9 cellular contexts compared by ENCODE assay signal in genomic region chrX:18873189-18873791, GRCh38.
A peak's percentile ranks its signal among the peaks of the same experiment; 100 is the strongest.
DNase-seq lines count a peak whose midpoint lies in the region; ATAC-seq and TF ChIP-seq lines count a peak whose summit lies in the region.
"Had no signal": no experiment of that assay in that cellular context is flagged by ENCODE, and none has a peak within 500 bp of the region (broad histone marks: within the 10 kb centered on the region; RNA-seq: fewer than 3 reads in every experiment).

No MANE protein-coding gene starts in this region.

- H3K27ac ChIP-seq in CD8-positive, alpha-beta memory T cell (ENCODE audit: low read depth, low read length): no peak overlapping the region
- no peak overlapping the region for H3K27ac ChIP-seq in osteoblast (ENCODE audit: low read depth, low read length)
- H3K27ac ChIP-seq: HL-60 had no signal

- H3K36me3 ChIP-seq in CD8-positive, alpha-beta memory T cell (ENCODE audit: insufficient read depth, low read length): no peaks in the 10 kb centered on the region
- no peaks in the 10 kb centered on the region for H3K36me3 ChIP-seq in osteoblast (ENCODE audit: insufficient read depth, low read length)

- H3K79me2 ChIP-seq in osteoblast (ENCODE audit: insufficient read depth, low read length): no peaks in the 10 kb centered on the region

- no peak overlapping the region for H2AFZ ChIP-seq in osteoblast (ENCODE audit: low read length)

- no peak for TF ChIP-seq CTCF in chondrocyte (IDR thresholded peaks at IDR 0.05)
- no peak for TF ChIP-seq CTCF in osteoblast (IDR thresholded peaks at IDR 0.05; ENCODE audit: extremely low read depth, low read depth, low read length)
- TF ChIP-seq CTCF in GM13977 (IDR thresholded peaks at IDR 0.05; ENCODE audit: extremely low read depth, insufficient read depth, missing control alignments): no peak

- DNase-seq in CD8-positive, alpha-beta memory T cell: no peak
- DNase-seq in NCI-H2227 treated with DMSO at 0.1 percent for 48 hours (lab: John Stamatoyannopoulos, UW) (peak; percentile 54), chondrocyte (ENCODE audit: low spot score) (no peak), osteoblast (ENCODE audit: insufficient read length, low spot score, missing footprints) (peak; percentile 92), pons (ENCODE audit: low spot score) (no peak), GM13977 (ENCODE audit: low spot score) (no peak)

- peaks cover 10 to 22% of the 10 kb centered on the region in 2 donors for H3K27me3 Mint-ChIP-seq in CD8-positive, alpha-beta memory T cell
- H3K27me3 Mint-ChIP-seq in chondrocyte (ENCODE audit: low read depth): no peaks in the 10 kb centered on the region

- H4K20me1 ChIP-seq in osteoblast (ENCODE audit: insufficient read depth, low read length): no peaks in the 10 kb centered on the region

- H3K4me2 ChIP-seq in osteoblast (ENCODE audit: insufficient read depth, low read length): peak overlapping the region; percentile 57

- H3K4me3 Mint-ChIP-seq in CD8-positive, alpha-beta memory T cell: peak overlapping the region in 6 of 7 donors; percentile 23 to 57 (median 42)
- peak overlapping the region; percentile 9 for H3K4me3 Mint-ChIP-seq in chondrocyte (ENCODE audit: unreplicated experiment)

- no peaks in the 10 kb centered on the region for H3K9me3 ChIP-seq in CD8-positive, alpha-beta memory T cell (ENCODE audit: low read length)
- H3K9me3 ChIP-seq in osteoblast (ENCODE audit: low read depth, low read length): no peaks in the 10 kb centered on the region

- no peaks in the 10 kb centered on the region for H3K36me3 Mint-ChIP-seq in CD8-positive, alpha-beta memory T cell
- no peaks in the 10 kb centered on the region for H3K36me3 Mint-ChIP-seq in chondrocyte (ENCODE audit: low read depth)

- in situ Hi-C loops in GM13977 (cut with MboI; ENCODE audit: low pct_unique_long_range_greater_than_20kb, low sequenced_read_pairs, unreplicated experiment): no loop called here

- no peaks in the 10 kb centered on the region for H3K27me3 ChIP-seq in CD8-positive, alpha-beta memory T cell (ENCODE audit: insufficient read depth, low read length, poor library complexity, severe bottlenecking)
- H3K27me3 ChIP-seq in osteoblast (ENCODE audit: insufficient read depth, low read length): no peaks in the 10 kb centered on the region

- CTCF ChIA-PET in CD8-positive, alpha-beta memory T cell (lab: Charles Lee): no interaction called here

- no peak overlapping the region for H3K27ac Mint-ChIP-seq in CD8-positive, alpha-beta memory T cell
- peak overlapping the region; percentile 98 for H3K27ac Mint-ChIP-seq in chondrocyte (ENCODE audit: unreplicated experiment)

- H3K4me3 ChIP-seq in CD8-positive, alpha-beta memory T cell (ENCODE audit: low read length): no peak overlapping the region
- H3K4me3 ChIP-seq in osteoblast (ENCODE audit: insufficient read depth, low read length): no peak overlapping the region

- POLR2A ChIA-PET in CD8-positive, alpha-beta memory T cell (lab: Charles Lee): no interaction called here

- peaks cover 0 to 3% (median 0%) of the 10 kb centered on the region in 5 donors for H3K9me3 Mint-ChIP-seq in CD8-positive, alpha-beta memory T cell
- H3K9me3 Mint-ChIP-seq in chondrocyte (ENCODE audit: low read depth): no peaks in the 10 kb centered on the region

- peaks cover 0 to 9% (median 0%) of the 10 kb centered on the region in 3 donors for H3K4me1 Mint-ChIP-seq in CD8-positive, alpha-beta memory T cell
- H3K4me1 Mint-ChIP-seq in chondrocyte (ENCODE audit: low read depth): peaks cover 34% of the 10 kb centered on the region

- no peak for ATAC-seq in GM21619 (IDR thresholded peaks at IDR 0.05; ENCODE audit: unreplicated experiment)
- no peak for ATAC-seq in HG02759 (IDR thresholded peaks at IDR 0.05; ENCODE audit: unreplicated experiment)

- no peaks in the 10 kb centered on the region for H3K4me1 ChIP-seq in CD8-positive, alpha-beta memory T cell (ENCODE audit: insufficient read depth, low read length)
- H3K4me1 ChIP-seq in osteoblast (ENCODE audit: insufficient read depth, low read length): no peaks in the 10 kb centered on the region

Comparison
In these comparisons a context has a peak if more than half of its experiments do, and no peak if none do; other contexts are left out.
1. DNase-seq: peak in NCI-H2227 treated with DMSO at 0.1 percent for 48 hours (single experiment) and osteoblast (single experiment); none in CD8-positive, alpha-beta memory T cell (0 of 5), chondrocyte (single experiment), pons (single experiment) and GM13977 (single experiment).